19 cellular contexts compared by ENCODE assay signal in genomic region chr1:38784452-38785284, GRCh38.
"Had no signal": no experiment of that assay in that cellular context is flagged by ENCODE, and none has a peak within 500 bp of the region (broad histone marks: within the 10 kb centered on the region; RNA-seq: fewer than 3 reads in every experiment).

No MANE protein-coding gene starts in this region.

- H3K9ac ChIP-seq: parathyroid adenoma had no signal

- ATAC-seq: activated T-cell treated with anti-CD3 and anti-CD28 coated beads, Interleukin-2, amount 50 U/mL, for 4 hours; left cardiac atrium; lower lobe of right lung; natural killer cell had no signal

- H3K4me1 ChIP-seq: adrenal gland, breast epithelium, lower lobe of right lung, parathyroid adenoma had no signal

- H3K27ac ChIP-seq: adrenal gland, breast epithelium, esophagus muscularis mucosa, lower lobe of right lung, neutrophil, parathyroid adenoma, spleen, thoracic aorta, upper lobe of left lung had no signal

- H3K36me3 ChIP-seq: adrenal gland, breast epithelium, esophagus muscularis mucosa, lower lobe of right lung, neutrophil, spleen, thoracic aorta, upper lobe of left lung had no signal

- DNase-seq: activated CD4-positive, alpha-beta T cell treated with anti-CD3 and anti-CD28 coated beads, Interleukin-2, amount 50 U/mL, for 1 hour; activated CD8-positive, alpha-beta memory T cell treated with anti-CD3 and anti-CD28 coated beads, Interleukin-2, amount 50 U/mL, for 4 hours; activated effector memory CD4-positive, alpha-beta T cell treated with anti-CD3 and anti-CD28 coated beads, Interleukin-2, amount 50 U/mL, for 16 hours; activated naive CD4-positive, alpha-beta T cell treated with anti-CD3 and anti-CD28 coated beads, Interleukin-2, amount 50 U/mL, for 16 hours; activated T-cell treated with anti-CD3 and anti-CD28 coated beads, Interleukin-2, amount 50 U/mL, for 4 hours; adrenal gland; effector CD8-positive, alpha-beta T cell; left cardiac atrium; lower lobe of right lung; natural killer cell; spleen; stimulated activated naive B cell treated with anti-CD40 and anti-IgM and Interleukin-4, amounts not matched to agents 10 μg/mL and 1 μg/mL and 100 μg/mL, for 72 hours; T1000 had no signal

- H3K4me3 ChIP-seq: adrenal gland, breast epithelium, esophagus muscularis mucosa, lower lobe of right lung, spleen, thoracic aorta, upper lobe of left lung had no signal

- H3K9me3 ChIP-seq: adrenal gland, breast epithelium, esophagus muscularis mucosa, lower lobe of right lung, neutrophil, thoracic aorta, upper lobe of left lung had no signal

- H2AFZ ChIP-seq: parathyroid adenoma had no signal
